ENCODE assay signal across 2 cellular contexts in genomic region chr17:61386251-61386650, GRCh38.
TF ChIP-seq lines count a peak whose summit lies in the region.

No MANE protein-coding gene starts in this region.

TF ChIP-seq in IMR-90, 13 proteins besides CTCF, POLR2A, EP300 and RAD21:
- TF ChIP-seq BHLHE40 (IDR thresholded peaks at IDR 0.05; ENCODE audit: low read depth, low read length) (no peak), NFE2L2 (IDR thresholded peaks at IDR 0.05; ENCODE audit: low read depth, low read length) (no peak)

TF ChIP-seq in H1, 55 proteins besides CTCF, POLR2A, EP300 and RAD21:
- TF ChIP-seq SP2 (IDR thresholded peaks at IDR 0.05; ENCODE audit: low read length) (no peak), CHD7 (IDR thresholded peaks at IDR 0.05; ENCODE audit: insufficient replicate concordance, low read length) (no peak), SIRT6 (IDR thresholded peaks at IDR 0.05; ENCODE audit: low read length) (no peak), KDM5A (IDR thresholded peaks at IDR 0.05; ENCODE audit: low read length) (no peak), EGR1 (IDR thresholded peaks at IDR 0.05; ENCODE audit: borderline replicate concordance, low read depth, low read length) (no peak), CBX8 (IDR thresholded peaks at IDR 0.05; ENCODE audit: borderline replicate concordance, low read depth, low read length) (no peak), GTF2F1 (IDR thresholded peaks at IDR 0.05; ENCODE audit: borderline replicate concordance, low read depth, low read length) (no peak), USF2 (IDR thresholded peaks at IDR 0.05; ENCODE audit: low read length) (no peak), E2F6 (IDR thresholded peaks at IDR 0.05) (no peak), JUN (IDR thresholded peaks at IDR 0.05; ENCODE audit: low read depth, low read length) (no peak), TBP (IDR thresholded peaks at IDR 0.05; ENCODE audit: low read depth, low read length) (no peak), NANOG (IDR thresholded peaks at IDR 0.05; ENCODE audit: insufficient read depth, low read depth, low read length, poor library complexity, severe bottlenecking) (no peak), BRCA1 (IDR thresholded peaks at IDR 0.05; ENCODE audit: low read depth, low read length) (no peak), CHD2 (IDR thresholded peaks at IDR 0.05; ENCODE audit: low read length) (no peak), RNF2 (IDR thresholded peaks at IDR 0.05; ENCODE audit: borderline replicate concordance, low read depth, low read length, missing control alignments, poor library complexity, severe bottlenecking) (no peak)
